ENCODE assay signal across 1 cellular context in the genomic region with DNA sequence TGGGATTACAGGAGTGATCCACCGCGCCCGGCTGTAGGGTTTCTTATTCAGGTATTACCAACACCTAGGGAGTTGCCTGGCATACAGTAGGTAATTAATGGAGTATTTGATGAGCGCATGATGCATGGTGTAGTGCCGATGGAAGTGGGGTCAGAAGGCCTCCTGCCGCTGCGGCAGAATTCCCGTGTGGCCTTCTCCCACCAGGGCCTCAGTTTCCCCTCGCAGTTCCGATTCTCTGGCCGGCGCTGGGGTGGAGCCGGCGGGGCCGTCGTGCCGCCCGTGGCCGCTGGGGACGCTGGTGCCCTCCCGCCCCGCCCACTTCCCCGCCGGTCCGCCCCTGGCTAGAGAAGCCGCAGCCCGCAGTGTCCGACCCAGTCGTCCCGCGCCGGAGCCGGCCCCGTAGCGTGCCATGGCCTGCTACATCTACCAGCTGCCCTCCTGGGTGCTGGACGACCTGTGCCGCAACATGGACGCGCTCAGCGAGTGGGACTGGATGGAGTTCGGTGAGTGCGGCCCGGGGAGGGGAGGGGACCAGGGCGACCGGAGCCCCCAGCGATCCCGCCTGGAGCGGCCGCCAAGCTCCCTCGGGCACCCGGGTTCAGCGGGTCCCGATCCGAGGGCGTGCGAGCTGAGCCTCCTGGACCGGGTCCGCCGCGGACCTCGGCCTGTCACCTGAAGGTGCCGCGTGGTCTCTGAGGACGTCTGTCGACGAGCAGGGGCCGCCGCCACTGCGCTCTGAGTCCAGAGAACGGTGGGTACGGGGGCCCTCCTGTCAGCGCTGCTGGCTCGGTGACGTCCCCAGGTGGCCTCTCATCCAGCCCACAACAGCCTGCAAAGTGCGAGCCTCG.
A peak's percentile ranks its signal among the peaks of the same experiment; 100 is the strongest.
TF ChIP-seq lines count a peak whose summit lies in the region.

A gene with protein sequence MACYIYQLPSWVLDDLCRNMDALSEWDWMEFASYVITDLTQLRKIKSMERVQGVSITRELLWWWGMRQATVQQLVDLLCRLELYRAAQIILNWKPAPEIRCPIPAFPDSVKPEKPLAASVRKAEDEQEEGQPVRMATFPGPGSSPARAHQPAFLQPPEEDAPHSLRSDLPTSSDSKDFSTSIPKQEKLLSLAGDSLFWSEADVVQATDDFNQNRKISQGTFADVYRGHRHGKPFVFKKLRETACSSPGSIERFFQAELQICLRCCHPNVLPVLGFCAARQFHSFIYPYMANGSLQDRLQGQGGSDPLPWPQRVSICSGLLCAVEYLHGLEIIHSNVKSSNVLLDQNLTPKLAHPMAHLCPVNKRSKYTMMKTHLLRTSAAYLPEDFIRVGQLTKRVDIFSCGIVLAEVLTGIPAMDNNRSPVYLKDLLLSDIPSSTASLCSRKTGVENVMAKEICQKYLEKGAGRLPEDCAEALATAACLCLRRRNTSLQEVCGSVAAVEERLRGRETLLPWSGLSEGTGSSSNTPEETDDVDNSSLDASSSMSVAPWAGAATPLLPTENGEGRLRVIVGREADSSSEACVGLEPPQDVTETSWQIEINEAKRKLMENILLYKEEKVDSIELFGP (plus strand): TSS at position 374 of the 848 bp plus-strand sequence. CDS start 36 bp downstream, at position 410.

TF ChIP-seq in A549, 52 proteins besides CTCF, POLR2A, EP300 and RAD21 (continued from another document):
- TF ChIP-seq HES2 (IDR thresholded peaks at IDR 0.05) (no peak), CBX2 (IDR thresholded peaks at IDR 0.05; ENCODE audit: borderline replicate concordance, low read depth) (no peak), JUN (IDR thresholded peaks at IDR 0.05) (peak in 1 of 2 experiments; percentile 40; a peak in 2 of 5 replicates), KDM1A (IDR thresholded peaks at IDR 0.05; ENCODE audit: low read depth) (no peak), FOSL2 (IDR thresholded peaks at IDR 0.05) (no peak), FOSL2 (CRISPR knock-in tag; IDR thresholded peaks at IDR 0.05) (no peak), USF2 (IDR thresholded peaks at IDR 0.05) (no peak), HEYL (CRISPR knock-in tag; IDR thresholded peaks at IDR 0.05) (0 out of 2 replicates have a peak, but pooled peaks have one; percentile 26), CHD2 (IDR thresholded peaks at IDR 0.05; ENCODE audit: low read length, partially characterized antibody) (no peak), ZFP36 (IDR thresholded peaks at IDR 0.05; ENCODE audit: borderline replicate concordance, partially characterized antibody) (no peak), GATA3 (IDR thresholded peaks at IDR 0.05; ENCODE audit: borderline replicate concordance) (peak; percentile 24; the same call in 1 of the 2 replicates)
- TF ChIP-seq, protein P1, sequence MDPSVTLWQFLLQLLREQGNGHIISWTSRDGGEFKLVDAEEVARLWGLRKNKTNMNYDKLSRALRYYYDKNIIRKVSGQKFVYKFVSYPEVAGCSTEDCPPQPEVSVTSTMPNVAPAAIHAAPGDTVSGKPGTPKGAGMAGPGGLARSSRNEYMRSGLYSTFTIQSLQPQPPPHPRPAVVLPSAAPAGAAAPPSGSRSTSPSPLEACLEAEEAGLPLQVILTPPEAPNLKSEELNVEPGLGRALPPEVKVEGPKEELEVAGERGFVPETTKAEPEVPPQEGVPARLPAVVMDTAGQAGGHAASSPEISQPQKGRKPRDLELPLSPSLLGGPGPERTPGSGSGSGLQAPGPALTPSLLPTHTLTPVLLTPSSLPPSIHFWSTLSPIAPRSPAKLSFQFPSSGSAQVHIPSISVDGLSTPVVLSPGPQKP (IDR thresholded peaks at IDR 0.05; ENCODE audit: low read depth, low read length) = no peak
